Comparison of ENCODE assay signal across 9 cellular contexts in genomic region chr12:70007687-70008086, GRCh38.
"Had no signal": no experiment of that assay in that cellular context is flagged by ENCODE, and none has a peak within 500 bp of the region (broad histone marks: within the 10 kb centered on the region; RNA-seq: fewer than 3 reads in every experiment).

No MANE protein-coding gene starts in this region.

- H3K4me1 ChIP-seq: lower lobe of right lung, pancreas had no signal

- ATAC-seq: activated CD4-positive, CD25-positive, alpha-beta regulatory T cell treated with anti-CD3 and anti-CD28 coated beads, Interleukin-2, amount 50 U/mL, for 24 hours; lower lobe of right lung; pancreas had no signal

- H3K27me3 ChIP-seq: pancreas had no signal

- H3K9me3 ChIP-seq: pancreas had no signal

- H3K36me3 ChIP-seq: lower lobe of right lung, pancreas had no signal

- H3K4me3 ChIP-seq: lower lobe of right lung, pancreas had no signal

- DNase-seq: activated CD4-positive, alpha-beta T cell treated with anti-CD3 and anti-CD28 coated beads, Interleukin-2, amount 50 U/mL, for 4 hours; activated effector memory CD4-positive, alpha-beta T cell treated with Interleukin-2 at 50 U/mL for 16 hours; activated naive CD8-positive, alpha-beta T cell treated with anti-CD3 and anti-CD28 coated beads for 36 hours; activated T-cell treated with anti-CD3 and anti-CD28 coated beads, Interleukin-2, amount 50 U/mL, for 24 hours; hippocampal formation; lower lobe of right lung; naive B cell; pancreas had no signal

- H3K27ac ChIP-seq: lower lobe of right lung, pancreas had no signal
